2 cellular contexts compared by ENCODE assay signal in the genomic region with DNA sequence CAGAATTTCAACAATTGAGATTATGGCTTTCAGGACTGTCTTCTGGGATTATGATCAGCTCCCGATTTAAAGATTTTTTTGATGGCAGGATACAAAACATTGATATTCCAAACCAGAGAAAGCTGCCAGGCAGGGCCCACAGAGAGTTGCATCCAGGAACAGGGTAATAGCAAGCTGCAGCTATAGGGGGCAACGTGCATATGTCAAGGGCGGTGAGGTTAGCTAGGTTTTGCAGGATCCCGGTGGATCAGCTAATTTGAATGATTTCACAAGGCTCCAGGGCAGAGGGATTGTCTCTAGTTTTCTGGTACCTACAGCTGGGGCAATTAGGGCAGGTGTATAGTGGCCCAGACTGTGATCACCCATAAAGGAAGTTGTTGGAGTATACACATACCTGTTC.
TF ChIP-seq lines count a peak whose summit lies in the region.

No MANE protein-coding gene starts in this region.

TF ChIP-seq in H1, 55 proteins besides CTCF, POLR2A, EP300 and RAD21 (continued from another document):
- no peak for TF ChIP-seq TCF12 (IDR thresholded peaks at IDR 0.05; ENCODE audit: low read depth, low read length)
- no peak for TF ChIP-seq NRF1 (IDR thresholded peaks at IDR 0.05; ENCODE audit: low read depth, low read length)
- TF ChIP-seq RNF2 (IDR thresholded peaks at IDR 0.05; ENCODE audit: borderline replicate concordance, low read depth, low read length, missing control alignments, poor library complexity, severe bottlenecking) = no peak
- TF ChIP-seq CTBP2 (IDR thresholded peaks at IDR 0.05; ENCODE audit: borderline replicate concordance, insufficient read depth, insufficient read length, low read length) = no peak
- TF ChIP-seq HDAC2 (IDR thresholded peaks at IDR 0.05; ENCODE audit: borderline replicate concordance in 1 of 2, low read depth in 2 of 2, low read length in 2 of 2) = no peak
- TF ChIP-seq RFX5 (IDR thresholded peaks at IDR 0.05; ENCODE audit: borderline replicate concordance, low read depth, low read length) = no peak
- TF ChIP-seq SAP30 (IDR thresholded peaks at IDR 0.05; ENCODE audit: insufficient read depth, insufficient replicate concordance, low read length) = no peak
- TF ChIP-seq CHD2 (IDR thresholded peaks at IDR 0.05; ENCODE audit: low read length) = no peak
- TF ChIP-seq RXRA (IDR thresholded peaks at IDR 0.05; ENCODE audit: insufficient read depth, low read depth, low read length) = no peak
- no peak for TF ChIP-seq CREB1 (IDR thresholded peaks at IDR 0.05)
- TF ChIP-seq GABPA (IDR thresholded peaks at IDR 0.05; ENCODE audit: borderline replicate concordance, insufficient read depth, low read length) = no peak
- no peak for TF ChIP-seq BCL11A (IDR thresholded peaks at IDR 0.05; ENCODE audit: low read depth in 2 of 2, low read length in 2 of 2)
- TF ChIP-seq KDM4A (IDR thresholded peaks at IDR 0.05; ENCODE audit: low read depth, low read length, severe bottlenecking) = no peak
- TF ChIP-seq, protein P1, sequence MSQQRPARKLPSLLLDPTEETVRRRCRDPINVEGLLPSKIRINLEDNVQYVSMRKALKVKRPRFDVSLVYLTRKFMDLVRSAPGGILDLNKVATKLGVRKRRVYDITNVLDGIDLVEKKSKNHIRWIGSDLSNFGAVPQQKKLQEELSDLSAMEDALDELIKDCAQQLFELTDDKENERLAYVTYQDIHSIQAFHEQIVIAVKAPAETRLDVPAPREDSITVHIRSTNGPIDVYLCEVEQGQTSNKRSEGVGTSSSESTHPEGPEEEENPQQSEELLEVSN (IDR thresholded peaks at IDR 0.05) = no peak
- TF ChIP-seq, protein P2, sequence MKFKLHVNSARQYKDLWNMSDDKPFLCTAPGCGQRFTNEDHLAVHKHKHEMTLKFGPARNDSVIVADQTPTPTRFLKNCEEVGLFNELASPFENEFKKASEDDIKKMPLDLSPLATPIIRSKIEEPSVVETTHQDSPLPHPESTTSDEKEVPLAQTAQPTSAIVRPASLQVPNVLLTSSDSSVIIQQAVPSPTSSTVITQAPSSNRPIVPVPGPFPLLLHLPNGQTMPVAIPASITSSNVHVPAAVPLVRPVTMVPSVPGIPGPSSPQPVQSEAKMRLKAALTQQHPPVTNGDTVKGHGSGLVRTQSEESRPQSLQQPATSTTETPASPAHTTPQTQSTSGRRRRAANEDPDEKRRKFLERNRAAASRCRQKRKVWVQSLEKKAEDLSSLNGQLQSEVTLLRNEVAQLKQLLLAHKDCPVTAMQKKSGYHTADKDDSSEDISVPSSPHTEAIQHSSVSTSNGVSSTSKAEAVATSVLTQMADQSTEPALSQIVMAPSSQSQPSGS (IDR thresholded peaks at IDR 0.05; ENCODE audit: low read length) = no peak
- no peak for TF ChIP-seq CHD1 (IDR thresholded peaks at IDR 0.05; ENCODE audit: low read depth, low read length)
- no peak for TF ChIP-seq FOSL1 (IDR thresholded peaks at IDR 0.05; ENCODE audit: insufficient read depth, low read depth, low read length)
- no peak for TF ChIP-seq NANOG (IDR thresholded peaks at IDR 0.05; ENCODE audit: insufficient read depth, low read depth, low read length, poor library complexity, severe bottlenecking)

TF ChIP-seq in GM12891, 5 proteins besides CTCF, POLR2A, EP300 and RAD21 (continued from another document):
- no peak for TF ChIP-seq TAF1 (IDR thresholded peaks at IDR 0.05; ENCODE audit: low read depth, low read length)
- TF ChIP-seq POU2F2 (IDR thresholded peaks at IDR 0.05; ENCODE audit: low read depth, low read length) = no peak
